8 cellular contexts compared by ENCODE assay signal in genomic region chr1:206506803-206507394, GRCh38. TPM values are rescaled to one million over a fixed set of nuclear protein-coding genes. Genes with fewer than 3 reads are reported as not detected.
A peak's percentile ranks its signal among the peaks of the same experiment; 100 is the strongest.
DNase-seq lines count a peak whose midpoint lies in the region; ATAC-seq and TF ChIP-seq lines count a peak whose summit lies in the region.

No MANE protein-coding gene starts in this region.

- H3K36me3 Mint-ChIP-seq in progenitor cell of endocrine pancreas (ENCODE audit: insufficient read depth), result no peaks in the 10 kb centered on the region

- ATAC-seq in GM18502 (IDR thresholded peaks at IDR 0.05; ENCODE audit: poor library complexity, unreplicated experiment) (peak; percentile 17), HG02623 (IDR thresholded peaks at IDR 0.05; ENCODE audit: unreplicated experiment) (peak; percentile 15), HG03469 (IDR thresholded peaks at IDR 0.05; ENCODE audit: unreplicated experiment) (no peak)

- no peak for DNase-seq in fibroblast of villous mesenchyme (ENCODE audit: low read depth)
- DNase-seq in progenitor cell of endocrine pancreas (ENCODE audit: low spot score, unreplicated experiment), result no peak
- DNase-seq in H4 (ENCODE audit: low spot score), result no peak
- DNase-seq in NOMO-1 treated with DMSO at 0.1 percent for 48 hours (lab: John Stamatoyannopoulos, UW; ENCODE audit: unreplicated experiment), result no peak

- peak overlapping the region; percentile 56 for H3K4me3 Mint-ChIP-seq in progenitor cell of endocrine pancreas (ENCODE audit: low read depth)

- H3K4me1 Mint-ChIP-seq in progenitor cell of endocrine pancreas (ENCODE audit: low read depth), result peaks cover 21% of the 10 kb centered on the region

- H3K4me3 ChIP-seq in WI38 (ENCODE audit: low read depth, low read length), result peak overlapping the region; percentile 60
- peak overlapping the region; percentile 60 for H3K4me3 ChIP-seq in fibroblast of villous mesenchyme (ENCODE audit: low read depth, low read length)

- H3K27me3 Mint-ChIP-seq in progenitor cell of endocrine pancreas, result peaks cover 75% of the 10 kb centered on the region

- TF ChIP-seq CTCF in WI38 (IDR thresholded peaks at IDR 0.05; ENCODE audit: low read depth, low read length) (no peak), fibroblast of villous mesenchyme (IDR thresholded peaks at IDR 0.05; ENCODE audit: insufficient read depth, low read depth, low read length) (no peak), progenitor cell of endocrine pancreas (IDR thresholded peaks at IDR 0.05; ENCODE audit: unreplicated experiment) (no peak)

- H3K27ac Mint-ChIP-seq in progenitor cell of endocrine pancreas, result no peak overlapping the region

- no peaks in the 10 kb centered on the region for H3K9me3 Mint-ChIP-seq in progenitor cell of endocrine pancreas (ENCODE audit: low read depth)

RNA-seq across cellular contexts. Expression of gene RASSF5, which starts 0.4 kb away (rescaled TPM):
- total RNA-seq in fibroblast of villous mesenchyme (0.86 and 1.6 TPM in 2 replicates), progenitor cell of endocrine pancreas (7.0 and 7.9 TPM in 2 replicates)
- total RNA-seq in H4 (2014; rRNA removed; shearing (Covaris generic)), result 2.6 and 3.8 TPM in 2 replicates

RNA-seq across cellular contexts. Expression of gene IKBKE, which starts 36.6 kb away (rescaled TPM):
- total RNA-seq in fibroblast of villous mesenchyme, result 23.7 and 25.8 TPM in 2 replicates
- total RNA-seq in progenitor cell of endocrine pancreas, result 5.1 and 6.4 TPM in 2 replicates
- 5.9 and 12.1 TPM in 2 replicates for total RNA-seq in H4 (2014; rRNA removed; shearing (Covaris generic))
